In the genomic region with DNA sequence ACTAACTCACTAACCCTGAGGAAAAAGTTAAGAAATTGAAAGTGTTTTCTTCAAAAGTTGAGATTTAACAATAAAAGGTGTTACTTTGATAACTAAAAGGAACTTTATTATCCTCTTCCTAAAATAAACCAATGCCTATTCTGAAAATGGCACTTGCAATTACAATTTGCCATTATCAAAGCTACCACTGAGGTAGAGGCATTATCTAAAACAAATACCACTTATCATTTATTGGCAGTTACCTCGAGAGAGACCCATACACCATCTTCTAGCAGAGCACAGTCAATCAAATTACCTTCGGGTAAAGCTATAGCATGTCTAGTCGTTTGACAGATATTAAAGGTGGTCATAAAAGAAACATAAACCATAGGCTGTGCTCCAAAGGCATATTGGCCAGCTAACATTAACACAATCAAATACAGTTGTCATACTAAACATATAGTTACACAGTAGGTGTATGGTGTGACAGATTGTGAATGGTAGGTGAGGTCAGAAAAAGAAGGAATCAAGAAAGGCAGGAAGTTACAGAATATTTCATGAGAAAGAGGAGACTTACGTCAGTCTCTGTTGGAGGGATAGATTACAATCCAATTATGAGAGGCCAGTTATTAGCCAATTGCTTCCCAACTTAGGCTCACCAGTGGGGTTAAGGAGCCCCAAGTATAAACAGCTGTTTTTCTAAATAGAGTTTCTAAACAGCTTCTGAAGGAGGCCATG, we compare ENCODE assay signal across 34 cellular contexts. TPM values are rescaled to one million over a fixed set of nuclear protein-coding genes. Genes with fewer than 3 reads are reported as not detected.
"Had no signal": no experiment of that assay in that cellular context is flagged by ENCODE, and none has a peak within 500 bp of the region (broad histone marks: within the 10 kb centered on the region; RNA-seq: fewer than 3 reads in every experiment).

No MANE protein-coding gene starts in this region.

- H3K27me3 Mint-ChIP-seq: central memory CD8-positive, alpha-beta T cell; effector memory CD8-positive, alpha-beta T cell had no signal

- H3K36me3 Mint-ChIP-seq: activated CD4-positive, alpha-beta memory T cell treated with anti-CD3 and anti-CD28 coated beads for 36 hours; activated naive CD4-positive, alpha-beta T cell treated with anti-CD3 and anti-CD28 coated beads, Interleukin-2, amount 10 ng/mL, durations not matched to agents 7 days and 5 days; activated naive CD8-positive, alpha-beta T cell treated with anti-CD3 and anti-CD28 coated beads, Interleukin-2, amount 10 ng/mL, durations not matched to agents 7 days and 5 days; immature natural killer cell; naive B cell had no signal

- H3K4me3 Mint-ChIP-seq: activated CD4-positive, alpha-beta memory T cell treated with anti-CD3 and anti-CD28 coated beads for 36 hours; activated CD4-positive, alpha-beta T cell treated with anti-CD3 and anti-CD28 coated beads, Interleukin-2, amount 10 ng/mL, durations not matched to agents 24 days and 14 days; activated naive CD4-positive, alpha-beta T cell treated with anti-CD3 and anti-CD28 coated beads, Interleukin-2, amount 10 ng/mL, durations not matched to agents 7 days and 5 days; activated naive CD8-positive, alpha-beta T cell treated with anti-CD3 and anti-CD28 coated beads, Interleukin-2, amount 10 ng/mL, durations not matched to agents 7 days and 5 days; activated T-helper 1 cell treated with anti-CD3 and anti-CD28 coated beads, Interleukin-12 subunit alpha, Interleukin-12 subunit beta, Interleukin-2, Interleukin-4 antibody, amounts not matched to agents 30 ng/mL and 10 ng/mL and 1 ng/mL, durations not matched to agents 14 hours and 24 hours and 36 hours; central memory CD8-positive, alpha-beta T cell; effector memory CD8-positive, alpha-beta T cell; immature natural killer cell; mesothelial cell of epicardium; naive B cell; neural progenitor cell; T-helper 1 cell treated with Interleukin-12 subunit alpha and Interleukin-12 subunit beta and Interleukin-4 antibody, amounts not matched to agents 30 μg/mL and 1 μg/mL, for 36 hours had no signal

- H3K4me2 ChIP-seq: neural progenitor cell had no signal

- H3K27ac Mint-ChIP-seq: activated CD4-positive, alpha-beta memory T cell treated with anti-CD3 and anti-CD28 coated beads for 36 hours; activated CD4-positive, alpha-beta T cell treated with anti-CD3 and anti-CD28 coated beads, Interleukin-2, amount 10 ng/mL, durations not matched to agents 24 days and 14 days; activated naive CD4-positive, alpha-beta T cell treated with anti-CD3 and anti-CD28 coated beads, Interleukin-2, amount 10 ng/mL, durations not matched to agents 7 days and 5 days; activated naive CD8-positive, alpha-beta T cell treated with anti-CD3 and anti-CD28 coated beads, Interleukin-2, amount 10 ng/mL, durations not matched to agents 7 days and 5 days; activated T-helper 1 cell treated with anti-CD3 and anti-CD28 coated beads, Interleukin-12 subunit alpha, Interleukin-12 subunit beta, Interleukin-2, Interleukin-4 antibody, amounts not matched to agents 30 ng/mL and 10 ng/mL and 1 ng/mL, durations not matched to agents 14 hours and 24 hours and 36 hours; effector memory CD8-positive, alpha-beta T cell; immature natural killer cell; mesothelial cell of epicardium; naive B cell; neural progenitor cell; T-helper 1 cell treated with Interleukin-12 subunit alpha and Interleukin-12 subunit beta and Interleukin-4 antibody, amounts not matched to agents 30 μg/mL and 1 μg/mL, for 36 hours had no signal

- H3K9ac ChIP-seq: neural progenitor cell had no signal

- H3K36me3 ChIP-seq: breast epithelium, colonic mucosa, transverse colon, WERI-Rb-1 had no signal

- H3K4me1 Mint-ChIP-seq: activated CD4-positive, alpha-beta T cell treated with anti-CD3 and anti-CD28 coated beads, Interleukin-2, amount 10 ng/mL, durations not matched to agents 24 days and 14 days; activated naive CD4-positive, alpha-beta T cell treated with anti-CD3 and anti-CD28 coated beads, Interleukin-2, amount 10 ng/mL, durations not matched to agents 7 days and 5 days; activated naive CD8-positive, alpha-beta T cell treated with anti-CD3 and anti-CD28 coated beads, Interleukin-2, amount 10 ng/mL, durations not matched to agents 7 days and 5 days; central memory CD8-positive, alpha-beta T cell; immature natural killer cell; naive B cell had no signal

- DNase-seq: activated CD4-positive, alpha-beta memory T cell treated with anti-CD3 and anti-CD28 coated beads for 36 hours; activated CD4-positive, alpha-beta T cell treated with anti-CD3 and anti-CD28 coated beads, Interleukin-2, amount 10 ng/mL, durations not matched to agents 24 days and 14 days; activated CD4-positive, CD25-positive, alpha-beta regulatory T cell treated with anti-CD3 and anti-CD28 coated beads, Interleukin-2, amount 50 U/mL, for 72 hours; activated CD8-positive, alpha-beta memory T cell treated with anti-CD3 and anti-CD28 coated beads, Interleukin-2, amount 50 U/mL, for 4 hours; activated effector memory CD4-positive, alpha-beta T cell treated with anti-CD3 and anti-CD28 coated beads, Interleukin-2, amount 50 U/mL, for 16 hours; activated naive CD4-positive, alpha-beta T cell treated with anti-CD3 and anti-CD28 coated beads, Interleukin-2, amount 10 ng/mL, durations not matched to agents 7 days and 5 days; activated naive CD8-positive, alpha-beta T cell treated with anti-CD3 and anti-CD28 coated beads, Interleukin-2, amount 10 ng/mL, durations not matched to agents 7 days and 5 days; activated T-cell treated with anti-CD3 and anti-CD28 coated beads, Interleukin-2, amount 50 U/mL, for 1 hour; colonic mucosa; dorsolateral prefrontal cortex; effector memory CD8-positive, alpha-beta T cell; erythroblast; foreskin fibroblast; hypothalamus; immature natural killer cell; kidney; left colon; naive B cell; occipital lobe; right cardiac atrium; stimulated activated CD4-positive, alpha-beta T cell treated with anti-CD3 and anti-CD28 coated beads, Interleukin-2, amount 100 ng/mL, for 48 hours; stimulated activated naive CD4-positive, alpha-beta T cell treated with Interleukin-2 at 50 U/mL for 16 hours; SW 1271; T1000; testis; transverse colon; WERI-Rb-1 had no signal

- H3K9me3 ChIP-seq: breast epithelium, colonic mucosa, testis, transverse colon had no signal

- H3K27ac ChIP-seq: breast epithelium, colonic mucosa, dorsolateral prefrontal cortex, neural progenitor cell, testis, transverse colon, WERI-Rb-1 had no signal

- H3K27me3 ChIP-seq: breast epithelium, colonic mucosa, neural progenitor cell, testis, transverse colon had no signal

- H3K4me1 ChIP-seq: breast epithelium, colonic mucosa, testis, transverse colon had no signal

- H2AFZ ChIP-seq: neural progenitor cell had no signal

- H3K9me3 Mint-ChIP-seq: activated CD4-positive, alpha-beta memory T cell treated with anti-CD3 and anti-CD28 coated beads for 36 hours; activated CD4-positive, alpha-beta T cell treated with anti-CD3 and anti-CD28 coated beads, Interleukin-2, amount 10 ng/mL, durations not matched to agents 24 days and 14 days; activated naive CD4-positive, alpha-beta T cell treated with anti-CD3 and anti-CD28 coated beads, Interleukin-2, amount 10 ng/mL, durations not matched to agents 7 days and 5 days; activated naive CD8-positive, alpha-beta T cell treated with anti-CD3 and anti-CD28 coated beads, Interleukin-2, amount 10 ng/mL, durations not matched to agents 7 days and 5 days; activated T-helper 1 cell treated with anti-CD3 and anti-CD28 coated beads, Interleukin-12 subunit alpha, Interleukin-12 subunit beta, Interleukin-2, Interleukin-4 antibody, amounts not matched to agents 30 ng/mL and 10 ng/mL and 1 ng/mL, durations not matched to agents 14 hours and 24 hours and 36 hours; central memory CD8-positive, alpha-beta T cell; effector memory CD8-positive, alpha-beta T cell; mesothelial cell of epicardium; naive B cell; neural progenitor cell; T-helper 1 cell treated with Interleukin-12 subunit alpha and Interleukin-12 subunit beta and Interleukin-4 antibody, amounts not matched to agents 30 μg/mL and 1 μg/mL, for 36 hours had no signal

- H3K4me3 ChIP-seq: breast epithelium, colonic mucosa, dorsolateral prefrontal cortex, neural progenitor cell, testis, transverse colon had no signal

- ATAC-seq: effector memory CD8-positive, alpha-beta T cell; left colon; right cardiac atrium had no signal

RNA-seq across cellular contexts. Expression of gene VCAN, which starts 56.3 kb away (rescaled TPM):
- total RNA-seq: activated CD4-positive, alpha-beta T cell treated with anti-CD3 and anti-CD28 coated beads, Interleukin-2, amount 10 ng/mL, durations not matched to agents 24 days and 14 days; activated CD8-positive, alpha-beta memory T cell treated with anti-CD3 and anti-CD28 coated beads for 36 hours had no signal
